Comparison of ENCODE assay signal across 23 cellular contexts in genomic region chr7:132171130-132171576, GRCh38.
"Had no signal": no experiment of that assay in that cellular context is flagged by ENCODE, and none has a peak within 500 bp of the region (broad histone marks: within the 10 kb centered on the region; RNA-seq: fewer than 3 reads in every experiment).

No MANE protein-coding gene starts in this region.

- H3K9me3 ChIP-seq: esophagus muscularis mucosa, mucosa of descending colon, upper lobe of left lung, vagina had no signal

- H3K27me3 ChIP-seq: esophagus muscularis mucosa, upper lobe of left lung, vagina had no signal

- H3K36me3 ChIP-seq: upper lobe of left lung, vagina had no signal

- H3K4me3 ChIP-seq: esophagus muscularis mucosa, lung, mucosa of descending colon, upper lobe of left lung, vagina had no signal

- DNase-seq: activated B cell treated with CpG ODN at 0.5 μM for 24 hours; activated naive CD4-positive, alpha-beta T cell; activated T-cell treated with anti-CD3 and anti-CD28 coated beads for 4 hours; activated T-cell treated with anti-CD3 and anti-CD28 coated beads, Interleukin-2, amount 50 U/mL, for 72 hours; anterior cingulate cortex; dermis blood vessel endothelial cell; effector CD4-positive, alpha-beta T cell; head of caudate nucleus; mucosa of descending colon; small intestine; stimulated activated CD4-positive, alpha-beta T cell treated with anti-CD3 and anti-CD28 coated beads, Interleukin-4, amount 100 ng/mL, for 24 hours; stimulated activated naive CD8-positive, alpha-beta T cell treated with anti-CD3 and anti-CD28 coated beads, Interleukin-15, amount 100 ng/mL, for 72 hours; substantia nigra; T-helper 1 cell; upper lobe of left lung had no signal

- H3K27ac ChIP-seq: esophagus muscularis mucosa, upper lobe of left lung, vagina had no signal

- H3K4me1 ChIP-seq: esophagus muscularis mucosa, upper lobe of left lung, vagina had no signal

- ATAC-seq: activated naive CD4-positive, alpha-beta T cell treated with anti-CD3 and anti-CD28 coated beads, Interleukin-2, amount 50 U/mL, for 72 hours; activated T-cell treated with anti-CD3 and anti-CD28 coated beads, Interleukin-2, amount 50 U/mL, for 72 hours; left lobe of liver; mucosa of descending colon; natural killer cell treated with Interleukin-12 subunit alpha and Interleukin-12 subunit beta and Interleukin-15 and Interleukin-18, amount 100 ng/mL, for 72 hours; sciatic nerve; stimulated activated effector memory CD8-positive, alpha-beta T cell treated with anti-CD3 and anti-CD28 coated beads, Interleukin-12 subunit alpha, Interleukin-12 subunit beta, amount 100 ng/mL, for 72 hours; stimulated activated naive CD8-positive, alpha-beta T cell treated with anti-CD3 and anti-CD28 coated beads, Interleukin-15, amount 100 ng/mL, for 72 hours had no signal
